ENCODE assay signal across 1 cellular context in the genomic region with DNA sequence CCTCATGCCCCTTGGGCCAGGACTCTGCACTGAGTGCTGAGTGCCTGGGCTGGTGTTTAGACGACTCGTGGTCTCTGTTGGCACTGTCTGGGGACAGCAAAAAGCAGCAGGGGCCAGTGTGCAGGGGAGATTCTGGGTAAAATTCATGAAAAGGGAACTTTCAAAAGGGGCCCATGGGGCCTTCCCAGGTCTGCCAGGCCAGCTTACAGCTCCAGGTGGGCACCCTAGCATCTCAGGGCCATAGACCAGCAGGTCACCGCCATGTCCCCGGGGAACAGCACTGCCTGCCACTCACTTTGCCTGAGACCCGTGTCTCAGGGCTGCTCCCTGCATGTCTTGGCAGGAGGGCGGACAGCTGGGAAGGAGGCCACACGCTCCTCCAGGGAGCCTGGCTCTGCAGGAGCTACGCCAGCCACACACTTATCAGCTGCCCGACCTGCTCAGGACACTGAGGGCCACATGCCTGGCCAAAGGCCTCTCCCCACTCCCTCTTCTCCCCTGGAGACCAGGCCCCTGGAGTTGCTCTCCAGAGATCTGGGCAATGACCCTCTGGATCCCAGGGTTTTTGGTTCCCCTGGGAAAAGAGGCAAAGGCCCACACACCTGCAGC.
TF ChIP-seq lines count a peak whose summit lies in the region.

No MANE protein-coding gene starts in this region.

TF ChIP-seq in H1, 55 proteins besides CTCF, POLR2A, EP300 and RAD21:
- TF ChIP-seq, protein P1, sequence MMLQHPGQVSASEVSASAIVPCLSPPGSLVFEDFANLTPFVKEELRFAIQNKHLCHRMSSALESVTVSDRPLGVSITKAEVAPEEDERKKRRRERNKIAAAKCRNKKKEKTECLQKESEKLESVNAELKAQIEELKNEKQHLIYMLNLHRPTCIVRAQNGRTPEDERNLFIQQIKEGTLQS (IDR thresholded peaks at IDR 0.05; ENCODE audit: insufficient read depth, low read depth, low read length), result no peak
- no peak for TF ChIP-seq TBP (IDR thresholded peaks at IDR 0.05; ENCODE audit: low read depth, low read length)
- TF ChIP-seq BCL11A (IDR thresholded peaks at IDR 0.05; ENCODE audit: low read depth in 2 of 2, low read length in 2 of 2), result no peak
- TF ChIP-seq SP2 (IDR thresholded peaks at IDR 0.05; ENCODE audit: low read length), result no peak
- no peak for TF ChIP-seq HDAC6 (IDR thresholded peaks at IDR 0.05; ENCODE audit: low read depth, low read length)
- no peak for TF ChIP-seq KDM1A (IDR thresholded peaks at IDR 0.05; ENCODE audit: borderline replicate concordance, low read length)
- no peak for TF ChIP-seq RFX5 (IDR thresholded peaks at IDR 0.05; ENCODE audit: borderline replicate concordance, low read depth, low read length)
- no peak for TF ChIP-seq EGR1 (IDR thresholded peaks at IDR 0.05; ENCODE audit: borderline replicate concordance, low read depth, low read length)
- TF ChIP-seq CHD1 (IDR thresholded peaks at IDR 0.05; ENCODE audit: low read depth, low read length), result no peak
- no peak for TF ChIP-seq NANOG (IDR thresholded peaks at IDR 0.05; ENCODE audit: insufficient read depth, low read depth, low read length, poor library complexity, severe bottlenecking)
- no peak for TF ChIP-seq TAF7 (optimal IDR thresholded peaks at IDR 0.05; ENCODE audit: borderline replicate concordance, low read depth, low read length)
- no peak for TF ChIP-seq GTF2F1 (IDR thresholded peaks at IDR 0.05; ENCODE audit: borderline replicate concordance, low read depth, low read length)
- TF ChIP-seq MAFK (IDR thresholded peaks at IDR 0.05; ENCODE audit: low read depth, low read length), result no peak
- no peak for TF ChIP-seq CREB1 (IDR thresholded peaks at IDR 0.05)
- TF ChIP-seq, protein P2, sequence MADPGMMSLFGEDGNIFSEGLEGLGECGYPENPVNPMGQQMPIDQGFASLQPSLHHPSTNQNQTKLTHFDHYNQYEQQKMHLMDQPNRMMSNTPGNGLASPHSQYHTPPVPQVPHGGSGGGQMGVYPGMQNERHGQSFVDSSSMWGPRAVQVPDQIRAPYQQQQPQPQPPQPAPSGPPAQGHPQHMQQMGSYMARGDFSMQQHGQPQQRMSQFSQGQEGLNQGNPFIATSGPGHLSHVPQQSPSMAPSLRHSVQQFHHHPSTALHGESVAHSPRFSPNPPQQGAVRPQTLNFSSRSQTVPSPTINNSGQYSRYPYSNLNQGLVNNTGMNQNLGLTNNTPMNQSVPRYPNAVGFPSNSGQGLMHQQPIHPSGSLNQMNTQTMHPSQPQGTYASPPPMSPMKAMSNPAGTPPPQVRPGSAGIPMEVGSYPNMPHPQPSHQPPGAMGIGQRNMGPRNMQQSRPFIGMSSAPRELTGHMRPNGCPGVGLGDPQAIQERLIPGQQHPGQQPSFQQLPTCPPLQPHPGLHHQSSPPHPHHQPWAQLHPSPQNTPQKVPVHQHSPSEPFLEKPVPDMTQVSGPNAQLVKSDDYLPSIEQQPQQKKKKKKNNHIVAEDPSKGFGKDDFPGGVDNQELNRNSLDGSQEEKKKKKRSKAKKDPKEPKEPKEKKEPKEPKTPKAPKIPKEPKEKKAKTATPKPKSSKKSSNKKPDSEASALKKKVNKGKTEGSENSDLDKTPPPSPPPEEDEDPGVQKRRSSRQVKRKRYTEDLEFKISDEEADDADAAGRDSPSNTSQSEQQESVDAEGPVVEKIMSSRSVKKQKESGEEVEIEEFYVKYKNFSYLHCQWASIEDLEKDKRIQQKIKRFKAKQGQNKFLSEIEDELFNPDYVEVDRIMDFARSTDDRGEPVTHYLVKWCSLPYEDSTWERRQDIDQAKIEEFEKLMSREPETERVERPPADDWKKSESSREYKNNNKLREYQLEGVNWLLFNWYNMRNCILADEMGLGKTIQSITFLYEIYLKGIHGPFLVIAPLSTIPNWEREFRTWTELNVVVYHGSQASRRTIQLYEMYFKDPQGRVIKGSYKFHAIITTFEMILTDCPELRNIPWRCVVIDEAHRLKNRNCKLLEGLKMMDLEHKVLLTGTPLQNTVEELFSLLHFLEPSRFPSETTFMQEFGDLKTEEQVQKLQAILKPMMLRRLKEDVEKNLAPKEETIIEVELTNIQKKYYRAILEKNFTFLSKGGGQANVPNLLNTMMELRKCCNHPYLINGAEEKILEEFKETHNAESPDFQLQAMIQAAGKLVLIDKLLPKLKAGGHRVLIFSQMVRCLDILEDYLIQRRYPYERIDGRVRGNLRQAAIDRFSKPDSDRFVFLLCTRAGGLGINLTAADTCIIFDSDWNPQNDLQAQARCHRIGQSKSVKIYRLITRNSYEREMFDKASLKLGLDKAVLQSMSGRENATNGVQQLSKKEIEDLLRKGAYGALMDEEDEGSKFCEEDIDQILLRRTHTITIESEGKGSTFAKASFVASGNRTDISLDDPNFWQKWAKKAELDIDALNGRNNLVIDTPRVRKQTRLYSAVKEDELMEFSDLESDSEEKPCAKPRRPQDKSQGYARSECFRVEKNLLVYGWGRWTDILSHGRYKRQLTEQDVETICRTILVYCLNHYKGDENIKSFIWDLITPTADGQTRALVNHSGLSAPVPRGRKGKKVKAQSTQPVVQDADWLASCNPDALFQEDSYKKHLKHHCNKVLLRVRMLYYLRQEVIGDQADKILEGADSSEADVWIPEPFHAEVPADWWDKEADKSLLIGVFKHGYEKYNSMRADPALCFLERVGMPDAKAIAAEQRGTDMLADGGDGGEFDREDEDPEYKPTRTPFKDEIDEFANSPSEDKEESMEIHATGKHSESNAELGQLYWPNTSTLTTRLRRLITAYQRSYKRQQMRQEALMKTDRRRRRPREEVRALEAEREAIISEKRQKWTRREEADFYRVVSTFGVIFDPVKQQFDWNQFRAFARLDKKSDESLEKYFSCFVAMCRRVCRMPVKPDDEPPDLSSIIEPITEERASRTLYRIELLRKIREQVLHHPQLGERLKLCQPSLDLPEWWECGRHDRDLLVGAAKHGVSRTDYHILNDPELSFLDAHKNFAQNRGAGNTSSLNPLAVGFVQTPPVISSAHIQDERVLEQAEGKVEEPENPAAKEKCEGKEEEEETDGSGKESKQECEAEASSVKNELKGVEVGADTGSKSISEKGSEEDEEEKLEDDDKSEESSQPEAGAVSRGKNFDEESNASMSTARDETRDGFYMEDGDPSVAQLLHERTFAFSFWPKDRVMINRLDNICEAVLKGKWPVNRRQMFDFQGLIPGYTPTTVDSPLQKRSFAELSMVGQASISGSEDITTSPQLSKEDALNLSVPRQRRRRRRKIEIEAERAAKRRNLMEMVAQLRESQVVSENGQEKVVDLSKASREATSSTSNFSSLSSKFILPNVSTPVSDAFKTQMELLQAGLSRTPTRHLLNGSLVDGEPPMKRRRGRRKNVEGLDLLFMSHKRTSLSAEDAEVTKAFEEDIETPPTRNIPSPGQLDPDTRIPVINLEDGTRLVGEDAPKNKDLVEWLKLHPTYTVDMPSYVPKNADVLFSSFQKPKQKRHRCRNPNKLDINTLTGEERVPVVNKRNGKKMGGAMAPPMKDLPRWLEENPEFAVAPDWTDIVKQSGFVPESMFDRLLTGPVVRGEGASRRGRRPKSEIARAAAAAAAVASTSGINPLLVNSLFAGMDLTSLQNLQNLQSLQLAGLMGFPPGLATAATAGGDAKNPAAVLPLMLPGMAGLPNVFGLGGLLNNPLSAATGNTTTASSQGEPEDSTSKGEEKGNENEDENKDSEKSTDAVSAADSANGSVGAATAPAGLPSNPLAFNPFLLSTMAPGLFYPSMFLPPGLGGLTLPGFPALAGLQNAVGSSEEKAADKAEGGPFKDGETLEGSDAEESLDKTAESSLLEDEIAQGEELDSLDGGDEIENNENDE (IDR thresholded peaks at IDR 0.05; ENCODE audit: insufficient replicate concordance, low read length), result no peak
